In the genomic region with DNA sequence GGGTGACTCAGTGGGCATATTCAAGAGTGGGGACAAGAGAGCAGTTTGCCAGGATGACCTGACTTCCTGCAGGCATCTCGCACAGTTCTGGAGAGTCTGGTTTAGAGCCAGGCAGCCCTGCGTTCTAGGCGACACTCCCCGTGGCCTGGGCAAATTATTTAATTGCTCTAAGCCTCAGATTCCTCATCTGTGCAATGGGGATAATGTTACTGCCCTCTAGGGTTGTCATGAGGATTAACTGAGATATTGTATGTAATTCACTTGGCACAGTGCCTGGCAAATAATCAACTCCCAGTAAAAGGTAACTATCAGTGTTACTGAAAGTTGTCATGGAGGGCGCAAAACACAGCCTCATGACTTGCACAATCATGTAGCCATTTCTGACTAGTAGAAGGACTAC, we compare ENCODE assay signal across 22 cellular contexts. TPM values are rescaled to one million over a fixed set of nuclear protein-coding genes. Genes with fewer than 3 reads are reported as not detected.
A peak's percentile ranks its signal among the peaks of the same experiment; 100 is the strongest.
DNase-seq lines count a peak whose midpoint lies in the region; TF ChIP-seq lines count a peak whose summit lies in the region.
"Had no signal": no experiment of that assay in that cellular context is flagged by ENCODE, and none has a peak within 500 bp of the region (broad histone marks: within the 10 kb centered on the region; RNA-seq: fewer than 3 reads in every experiment).

No MANE protein-coding gene starts in this region.

- no peak for TF ChIP-seq POLR2A in transverse colon (IDR thresholded peaks at IDR 0.05)

- intact Hi-C loops in A673 (cut with micrococcal nuclease; ENCODE audit: unreplicated experiment) = no loop called here
- intact Hi-C loops in transverse colon (cut with DNase I; ENCODE audit: low total_unique reads) = no loop called here
- intact Hi-C loops in activated CD4-positive, alpha-beta memory T cell treated with anti-CD3 and anti-CD28 coated beads for 36 hours (cut with micrococcal nuclease) = no loop called here

- DNase-seq in A673 (ENCODE audit: low spot score) (peak; percentile 12), NCI-H226 (peak; percentile 3), fibroblast of villous mesenchyme (ENCODE audit: low read depth) (peak; percentile 38), transverse colon (peak; percentile 19), NCI-H446 treated with DMSO at 0.1 percent for 48 hours (lab: John Stamatoyannopoulos, UW) (no peak), Ammon's horn (ENCODE audit: low spot score) (no peak)
- DNase-seq in activated CD4-positive, alpha-beta memory T cell treated with anti-CD3 and anti-CD28 coated beads for 36 hours = no peak
- DNase-seq: CD8-positive, alpha-beta T cell; COR-L47; DMS 273 treated with DMSO at 0.1 percent for 48 hours; DMS53; DND-41; EL; GOT3; H7 had no signal

- H3K4me1 ChIP-seq in A673 (ENCODE audit: insufficient read depth, low read length, poor library complexity, severe bottlenecking) (no peaks in the 10 kb centered on the region), transverse colon (peaks cover 0 to 15% (median 3%) of the 10 kb centered on the region in 4 donors)
- H3K4me1 ChIP-seq: A549; BLaER1 treated with 17β-estradiol and CSF1 and Interleukin-3, amounts not matched to agents 10 nM and 100 nM had no signal

- TF ChIP-seq CTCF in A673 (conservative IDR thresholded peaks at IDR 0.05; ENCODE audit: low read depth, low read length) (no peak), fibroblast of villous mesenchyme (IDR thresholded peaks at IDR 0.05; ENCODE audit: insufficient read depth, low read depth, low read length) (no peak), transverse colon (IDR thresholded peaks at IDR 0.05) (no peak)

- no peaks in the 10 kb centered on the region for H3K36me3 ChIP-seq in A673 (ENCODE audit: insufficient read depth, low read length, poor library complexity, severe bottlenecking)
- no peaks in the 10 kb centered on the region for H3K36me3 ChIP-seq in transverse colon
- H3K36me3 ChIP-seq: BLaER1 treated with 17β-estradiol and CSF1 and Interleukin-3, amounts not matched to agents 10 nM and 100 nM had no signal

- H3K27me3 ChIP-seq in A673 (replicated peaks; ENCODE audit: insufficient read depth, low read depth, low read length, poor library complexity) = no peaks in the 10 kb centered on the region
- H3K27me3 ChIP-seq in transverse colon = no peaks in the 10 kb centered on the region
- H3K27me3 ChIP-seq: BLaER1 treated with 17β-estradiol and CSF1 and Interleukin-3, amounts not matched to agents 10 nM and 100 nM had no signal

- no peaks in the 10 kb centered on the region for H3K36me3 Mint-ChIP-seq in activated CD4-positive, alpha-beta memory T cell treated with anti-CD3 and anti-CD28 coated beads for 36 hours
- H3K36me3 Mint-ChIP-seq: CD8-positive, alpha-beta T cell had no signal

- no peaks in the 10 kb centered on the region for H3K27me3 Mint-ChIP-seq in activated CD4-positive, alpha-beta memory T cell treated with anti-CD3 and anti-CD28 coated beads for 36 hours

- H3K4me1 Mint-ChIP-seq in activated CD4-positive, alpha-beta memory T cell treated with anti-CD3 and anti-CD28 coated beads for 36 hours (ENCODE audit: low read depth) = no peaks in the 10 kb centered on the region
- H3K4me1 Mint-ChIP-seq: B cell had no signal

- TF ChIP-seq EP300 in transverse colon (IDR thresholded peaks at IDR 0.05; ENCODE audit: low read depth) = no peak

- 59% methylated on average over 5 of the region's 5 CpGs; no CpG with 5 or more reads in 1 of the 2 donors for WGBS in transverse colon (ENCODE audit: low coverage in 1 of 2), 2 donors

- no peak overlapping the region for H3K27ac ChIP-seq in A673 (ENCODE audit: low read depth, low read length, poor library complexity, severe bottlenecking)
- no peak overlapping the region for H3K27ac ChIP-seq in transverse colon
- H3K27ac ChIP-seq: 22Rv1; A549; BLaER1 treated with 17β-estradiol and CSF1 and Interleukin-3, amounts not matched to agents 10 nM and 100 nM; HL-60 had no signal

- no TSS peak for BruUV-seq in A673 (replicated peaks; lab: Mats Ljungman, UMichigan)

- no peaks in the 10 kb centered on the region for H3K9me3 ChIP-seq in A673 (ENCODE audit: low read depth, low read length, poor library complexity, severe bottlenecking)
- no peaks in the 10 kb centered on the region for H3K9me3 ChIP-seq in transverse colon
- H3K9me3 ChIP-seq: A549; BLaER1 treated with 17β-estradiol and CSF1 and Interleukin-3, amounts not matched to agents 10 nM and 100 nM had no signal

- POLR2A ChIA-PET in A673 (lab: Charles Lee; ENCODE audit: low non-redundant PET) = no interaction called here
- POLR2A ChIA-PET in activated CD4-positive, alpha-beta memory T cell treated with anti-CD3 and anti-CD28 coated beads for 36 hours (lab: Charles Lee) = no interaction called here

- CTCF ChIA-PET in A673 (lab: Charles Lee) = no interaction called here
- CTCF ChIA-PET in activated CD4-positive, alpha-beta memory T cell treated with anti-CD3 and anti-CD28 coated beads for 36 hours (lab: Charles Lee) = no interaction called here

- H3K4me3 Mint-ChIP-seq in activated CD4-positive, alpha-beta memory T cell treated with anti-CD3 and anti-CD28 coated beads for 36 hours = no peak overlapping the region
- H3K4me3 Mint-ChIP-seq: B cell; CD8-positive, alpha-beta T cell had no signal

- in situ Hi-C loops in transverse colon (cut with MboI; ENCODE audit: low pct_ligation_motif_present in 1 of 4, low pct_unique_long_range_greater_than_20kb in 1 of 4, low sequenced_read_pairs in 3 of 4) = no loop called here

- H3K9me3 Mint-ChIP-seq in activated CD4-positive, alpha-beta memory T cell treated with anti-CD3 and anti-CD28 coated beads for 36 hours = no peaks in the 10 kb centered on the region
- H3K9me3 Mint-ChIP-seq: CD8-positive, alpha-beta T cell had no signal

- no peak overlapping the region for H3K27ac Mint-ChIP-seq in activated CD4-positive, alpha-beta memory T cell treated with anti-CD3 and anti-CD28 coated beads for 36 hours
- H3K27ac Mint-ChIP-seq: B cell; CD8-positive, alpha-beta T cell had no signal

- no peak overlapping the region for H3K4me3 ChIP-seq in A673 (ENCODE audit: low read depth, low read length, poor library complexity, severe bottlenecking)
- no peak overlapping the region for H3K4me3 ChIP-seq in fibroblast of villous mesenchyme (ENCODE audit: low read depth, low read length)
- H3K4me3 ChIP-seq in transverse colon = no peak overlapping the region
- H3K4me3 ChIP-seq: A549; BLaER1 treated with 17β-estradiol and CSF1 and Interleukin-3, amounts not matched to agents 10 nM and 100 nM; GM12878 had no signal

RNA-seq across cellular contexts. Expression of a gene that starts 48.8 kb away (rescaled TPM):
- total RNA-seq in A673 (2021) = 0.90 and 2.0 TPM in 2 replicates
- total RNA-seq in fibroblast of villous mesenchyme = 7.8 and 25.4 TPM in 2 replicates
- total RNA-seq in transverse colon = 10 to 100 TPM; 15.0 to 34.4 (median 24.5) TPM
- total RNA-seq in activated CD4-positive, alpha-beta memory T cell treated with anti-CD3 and anti-CD28 coated beads for 36 hours = not detected
- total RNA-seq: B cell; CD8-positive, alpha-beta T cell; G401; GM12878 had no signal

Comparison
In these comparisons a context has a peak if more than half of its experiments do, and no peak if none do; other contexts are left out.
1. DNase-seq: peak in A673 (single experiment), NCI-H226 (single experiment), fibroblast of villous mesenchyme (single experiment) and transverse colon (single experiment); none in activated CD4-positive, alpha-beta memory T cell treated with anti-CD3 and anti-CD28 coated beads for 36 hours (single experiment), NCI-H446 treated with DMSO at 0.1 percent for 48 hours (single experiment) and Ammon's horn (single experiment).